Comparison of ENCODE assay signal across 26 cellular contexts in the genomic region with DNA sequence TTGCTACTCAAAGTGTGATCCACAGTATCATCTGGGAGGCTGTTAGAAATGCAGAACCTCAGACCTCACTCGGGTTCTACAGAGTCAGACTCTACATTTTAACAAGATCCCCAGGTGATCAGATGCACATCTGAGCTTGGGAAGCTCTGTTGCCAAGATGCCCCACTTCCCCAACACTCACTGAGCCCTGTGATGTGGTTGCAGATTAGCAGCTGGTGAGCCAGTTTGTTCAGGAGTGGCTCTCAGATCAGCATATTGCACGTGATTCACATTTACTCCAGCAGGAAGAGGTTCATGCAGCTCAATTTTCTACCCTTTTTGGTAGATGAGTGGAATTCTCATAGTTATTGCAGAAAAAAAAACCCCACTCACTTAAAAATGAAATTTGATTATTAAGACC.
DNase-seq lines count a peak whose midpoint lies in the region; ATAC-seq and TF ChIP-seq lines count a peak whose summit lies in the region.
"Had no signal": no experiment of that assay in that cellular context is flagged by ENCODE, and none has a peak within 500 bp of the region (broad histone marks: within the 10 kb centered on the region; RNA-seq: fewer than 3 reads in every experiment).

No MANE protein-coding gene starts in this region.

- no peaks in the 10 kb centered on the region for H3K9me3 Mint-ChIP-seq in central memory CD8-positive, alpha-beta T cell
- H3K9me3 Mint-ChIP-seq: GM23338; H9; T-helper 1 cell treated with Interleukin-12 subunit alpha and Interleukin-12 subunit beta and Interleukin-4 antibody, amounts not matched to agents 30 μg/mL and 1 μg/mL, for 36 hours had no signal

- H4K20me1 ChIP-seq in BLaER1 (no peaks in the 10 kb centered on the region), Loucy (ENCODE audit: insufficient read depth, low read length, poor library complexity, severe bottlenecking) (no peaks in the 10 kb centered on the region)

- H3K9me2 ChIP-seq in Loucy (replicated peaks; ENCODE audit: low read depth, low read length) = no peaks in the 10 kb centered on the region

- ATAC-seq in central memory CD8-positive, alpha-beta T cell (replicated peaks; ENCODE audit: extremely low read depth, poor library complexity, severe bottlenecking) = no peak
- no peak for ATAC-seq in GM18517 (IDR thresholded peaks at IDR 0.05; ENCODE audit: unreplicated experiment)
- no peak for ATAC-seq in HG02588 (IDR thresholded peaks at IDR 0.05; ENCODE audit: unreplicated experiment)
- ATAC-seq: GM23338 had no signal

- H3K4me1 Mint-ChIP-seq in central memory CD8-positive, alpha-beta T cell = peaks cover 37% of the 10 kb centered on the region

- peak; percentile 17 for DNase-seq in DMS53 (lab: John Stamatoyannopoulos, UW)
- no peak for DNase-seq in DMS53 treated with DMSO at 0.1 percent for 48 hours (lab: John Stamatoyannopoulos, UW; ENCODE audit: unreplicated experiment)
- no peak for DNase-seq in central memory CD8-positive, alpha-beta T cell (ENCODE audit: low spot score in 2 of 2)
- DNase-seq in RPMI8226 = no peak
- DNase-seq: 8988T, ACHN, BE2C, Calu3, H9, KBM-7, MG63, NCI-H1105 treated with DMSO at 0.1 percent for 48 hours, NCI-H146, NCI-H1930, NCI-H345, NCI-H510A treated with DMSO at 0.1 percent for 48 hours, NCI-H774, Peyer's patch, SIG-M5 had no signal

- H3K36me3 Mint-ChIP-seq in central memory CD8-positive, alpha-beta T cell (ENCODE audit: insufficient read depth) = no peaks in the 10 kb centered on the region

- no peaks in the 10 kb centered on the region for H3K9me3 ChIP-seq in BLaER1
- H3K9me3 ChIP-seq in Loucy (ENCODE audit: insufficient read depth, low read depth, low read length) = no peaks in the 10 kb centered on the region
- H3K9me3 ChIP-seq: BE2C, MG63, Peyer's patch had no signal

- H3K27me3 ChIP-seq in BLaER1 (no peaks in the 10 kb centered on the region), Loucy (ENCODE audit: insufficient read depth, low read length, poor library complexity, severe bottlenecking) (no peaks in the 10 kb centered on the region)
- H3K27me3 ChIP-seq: MG63, Peyer's patch had no signal

- no peak overlapping the region for H3K4me3 ChIP-seq in BLaER1
- no peak overlapping the region for H3K4me3 ChIP-seq in Loucy (ENCODE audit: low read length, poor library complexity, severe bottlenecking)
- H3K4me3 ChIP-seq: GM23338, MG63, Peyer's patch, SK-N-MC had no signal

- H3K79me2 ChIP-seq in Loucy (ENCODE audit: insufficient read depth, low read length) = no peaks in the 10 kb centered on the region

- H3K27ac Mint-ChIP-seq in central memory CD8-positive, alpha-beta T cell (ENCODE audit: low read depth) = peak overlapping the region; percentile 79
- H3K27ac Mint-ChIP-seq: GM23338; H9; T-helper 1 cell treated with Interleukin-12 subunit alpha and Interleukin-12 subunit beta and Interleukin-4 antibody, amounts not matched to agents 30 μg/mL and 1 μg/mL, for 36 hours had no signal

- H3K4me1 ChIP-seq in BLaER1 = peaks cover 29% of the 10 kb centered on the region
- peaks cover 23% of the 10 kb centered on the region for H3K4me1 ChIP-seq in Loucy (ENCODE audit: insufficient read depth, low read length, poor library complexity, severe bottlenecking)
- H3K4me1 ChIP-seq: BE2C, Peyer's patch had no signal

- H3K27me3 Mint-ChIP-seq in central memory CD8-positive, alpha-beta T cell = no peaks in the 10 kb centered on the region

- H2AFZ ChIP-seq in Loucy (ENCODE audit: low read length) = no peak overlapping the region
- H2AFZ ChIP-seq: GM23338 had no signal

- H3K27ac ChIP-seq in BLaER1 = no peak overlapping the region
- H3K27ac ChIP-seq: Peyer's patch, SK-N-MC had no signal

- no peak overlapping the region for H3K9ac ChIP-seq in BLaER1
- no peak overlapping the region for H3K9ac ChIP-seq in Loucy (ENCODE audit: low read depth, low read length, poor library complexity, severe bottlenecking)

- H3K4me3 Mint-ChIP-seq in central memory CD8-positive, alpha-beta T cell = no peak overlapping the region
- H3K4me3 Mint-ChIP-seq: GM23338; H9; T-helper 1 cell treated with Interleukin-12 subunit alpha and Interleukin-12 subunit beta and Interleukin-4 antibody, amounts not matched to agents 30 μg/mL and 1 μg/mL, for 36 hours had no signal

- no peaks in the 10 kb centered on the region for H3K36me3 ChIP-seq in BLaER1
- H3K36me3 ChIP-seq in Loucy (ENCODE audit: insufficient read depth, low read length) = no peaks in the 10 kb centered on the region
- H3K36me3 ChIP-seq: BE2C, MG63, Peyer's patch had no signal

- no peaks in the 10 kb centered on the region for H3F3A ChIP-seq in Loucy (ENCODE audit: low read depth)

- H3K4me2 ChIP-seq in BLaER1 = peak overlapping the region; percentile 11
- H3K4me2 ChIP-seq in Loucy (ENCODE audit: low read depth, low read length, poor library complexity, severe bottlenecking) = peak overlapping the region; percentile 0
- H3K4me2 ChIP-seq: GM23338 had no signal

- no peak for TF ChIP-seq CTCF in Loucy (conservative IDR thresholded peaks at IDR 0.05; ENCODE audit: low read length)
